Comparison of ENCODE assay signal across 9 cellular contexts in genomic region chr10:103911021-103911459, GRCh38. TPM values are rescaled to one million over a fixed set of nuclear protein-coding genes. Genes with fewer than 3 reads are reported as not detected.
DNase-seq lines count a peak whose midpoint lies in the region; ATAC-seq and TF ChIP-seq lines count a peak whose summit lies in the region.
"Had no signal": no experiment of that assay in that cellular context is flagged by ENCODE, and none has a peak within 500 bp of the region (broad histone marks: within the 10 kb centered on the region; RNA-seq: fewer than 3 reads in every experiment).

No MANE protein-coding gene starts in this region.

- TF ChIP-seq POLR2A in adrenal gland (IDR thresholded peaks at IDR 0.05), result no peak

- TF ChIP-seq CTCF in adrenal gland (IDR thresholded peaks at IDR 0.05), result no peak

- ATAC-seq in GM18909 (IDR thresholded peaks at IDR 0.05; ENCODE audit: poor library complexity, unreplicated experiment) (peak; percentile 39), GM19455 (IDR thresholded peaks at IDR 0.05; ENCODE audit: unreplicated experiment) (no peak), GM19467 (IDR thresholded peaks at IDR 0.05; ENCODE audit: unreplicated experiment) (no peak), HG03108 (IDR thresholded peaks at IDR 0.05; ENCODE audit: unreplicated experiment) (no peak)

- intact Hi-C loops in adrenal gland (cut with DNase I), result no loop called here

- 57 to 65% (median 63%) methylated on average over 3 of the region's 3 CpGs for WGBS in adrenal gland, 4 donors

- peak overlapping the region in 4 of 5 donors; percentile 27 to 46 (median 39) for H3K27ac ChIP-seq in adrenal gland

- H3K9me3 ChIP-seq in adrenal gland (replicated peaks in 1 of 3), result no peaks in the 10 kb centered on the region

- DNase-seq in SIG-M5 treated with dmso at 0.1 percent for 504 hours (lab: John Stamatoyannopoulos, UW; ENCODE audit: unreplicated experiment) (peak; percentile 62), adrenal gland (no peak), dermis blood vessel endothelial cell (no peak)
- peak; percentile 15 for DNase-seq in stimulated activated CD4-positive, alpha-beta T cell treated with anti-CD3 and anti-CD28 coated beads, Interleukin-4, amount 100 ng/mL, for 1 hour
- DNase-seq: NCI-H748 treated with DMSO at 0.1 percent for 48 hours had no signal

- peaks cover 29 to 39% of the 10 kb centered on the region in 2 donors for H3K4me1 ChIP-seq in adrenal gland (replicated peaks in 1 of 2)

- no peaks in the 10 kb centered on the region for H3K27me3 ChIP-seq in adrenal gland

- no peaks in the 10 kb centered on the region for H3K36me3 ChIP-seq in adrenal gland (replicated peaks in 1 of 2)

- H3K4me3 ChIP-seq in adrenal gland, result no peak overlapping the region

RNA-seq across cellular contexts. Expression of gene STN1, which starts 6.9 kb away (rescaled TPM):
- total RNA-seq in adrenal gland (10 to 100 TPM; 24.5 to 50.7 (median 36.2) TPM), dermis blood vessel endothelial cell (39.4 and 39.5 TPM in 2 replicates)
- polyA plus RNA-seq in adrenal gland, result 10 to 100 TPM; 14.8 to 38.5 (median 18.8) TPM

RNA-seq across cellular contexts. Expression of gene SH3PXD2A, which starts 55.7 kb away (rescaled TPM):
- total RNA-seq in adrenal gland (10 to 100 TPM; 14.6 to 34.5 (median 20.1) TPM), dermis blood vessel endothelial cell (2.4 and 3.9 TPM in 2 replicates)
- 10 to 100 TPM; 10.4 to 19.2 (median 10.5) TPM for polyA plus RNA-seq in adrenal gland

RNA-seq across cellular contexts. Expression of gene SLK, which starts 55.9 kb away (rescaled TPM):
- total RNA-seq in adrenal gland (10 to 100 TPM; 21.5 to 75.4 (median 31.9) TPM), dermis blood vessel endothelial cell (80.3 and 99.9 TPM in 2 replicates)
- polyA plus RNA-seq in adrenal gland, result 10 to 100 TPM in 2 of 3 donors, 1 to 10 TPM in 1; 6.7 to 32.2 (median 10.2) TPM

Comparison
In these comparisons a context has a peak if more than half of its experiments do, and no peak if none do; other contexts are left out.
1. DNase-seq: peak in SIG-M5 treated with dmso at 0.1 percent for 504 hours (single experiment) and stimulated activated CD4-positive, alpha-beta T cell treated with anti-CD3 and anti-CD28 coated beads, Interleukin-4, amount 100 ng/mL, for 1 hour (single experiment); none in adrenal gland (0 of 7) and dermis blood vessel endothelial cell (single experiment).